Comparison of ENCODE assay signal across 1 cellular context in the genomic region with DNA sequence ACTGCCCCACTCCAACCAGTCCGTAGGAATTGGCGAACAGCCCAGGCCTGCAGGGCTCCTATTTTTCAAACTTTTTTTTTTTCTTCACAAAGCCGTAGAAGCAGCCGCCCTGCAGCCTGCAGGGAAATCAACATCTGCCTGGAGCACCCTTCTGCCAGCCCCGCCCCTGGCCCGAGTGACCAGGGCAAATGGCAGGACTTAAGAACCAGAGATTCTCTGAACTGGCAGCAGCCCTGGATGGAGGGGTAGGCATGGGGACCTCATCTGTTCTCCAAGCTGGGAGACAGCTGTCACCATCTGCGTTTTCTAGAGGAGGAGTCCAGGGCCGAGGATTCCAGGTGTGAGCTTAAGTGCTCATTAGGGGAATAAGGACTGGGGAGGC.
TF ChIP-seq lines count a peak whose summit lies in the region.

No MANE protein-coding gene starts in this region.

TF ChIP-seq in H1, 55 proteins besides CTCF, POLR2A, EP300 and RAD21:
- TF ChIP-seq SP1 (IDR thresholded peaks at IDR 0.05; ENCODE audit: low read depth, low read length) (no peak), RNF2 (IDR thresholded peaks at IDR 0.05; ENCODE audit: borderline replicate concordance, low read depth, low read length, missing control alignments, poor library complexity, severe bottlenecking) (peak; percentile 27), SIN3A (conservative IDR thresholded peaks at IDR 0.05 in 1 of 2, IDR thresholded peaks at IDR 0.05 in 1 of 2; ENCODE audit: low read depth in 1 of 2, low read length in 2 of 2) (no peak), TEAD4 (IDR thresholded peaks at IDR 0.05; ENCODE audit: low read depth, low read length) (no peak)
TF ChIP-seq in H1: peak in this region for 1.
